19 cellular contexts compared by ENCODE assay signal in the genomic region with DNA sequence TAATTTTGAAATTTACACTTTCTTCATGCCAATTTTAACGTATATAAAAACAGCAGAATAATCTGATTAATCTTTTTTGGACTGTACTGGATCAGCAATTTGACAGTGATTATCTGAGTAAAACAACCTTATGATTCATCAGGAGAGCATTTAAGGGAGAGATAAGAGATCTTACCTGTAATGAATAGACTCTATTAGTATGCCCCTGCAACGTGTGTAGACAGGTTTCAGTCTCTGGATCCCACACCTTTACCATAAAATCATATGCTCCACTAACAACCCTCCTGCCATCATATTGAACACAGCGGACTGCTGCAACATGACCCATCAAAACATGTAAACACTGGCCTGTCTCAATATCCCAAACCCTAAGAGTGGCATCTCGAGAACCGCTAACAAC.
"Had no signal": no experiment of that assay in that cellular context is flagged by ENCODE, and none has a peak within 500 bp of the region (broad histone marks: within the 10 kb centered on the region; RNA-seq: fewer than 3 reads in every experiment).

No MANE protein-coding gene starts in this region.

- H3K4me3 Mint-ChIP-seq: activated CD4-positive, alpha-beta T cell treated with anti-CD3 and anti-CD28 coated beads, Interleukin-2, amount 10 ng/mL, durations not matched to agents 24 days and 14 days; activated naive CD8-positive, alpha-beta T cell treated with anti-CD3 and anti-CD28 coated beads for 36 hours; activated T-helper 1 cell treated with anti-CD3 and anti-CD28 coated beads, Interleukin-12 subunit alpha, Interleukin-12 subunit beta, Interleukin-2, Interleukin-4 antibody, amounts not matched to agents 30 ng/mL and 10 ng/mL and 1 ng/mL, durations not matched to agents 14 hours and 24 hours and 36 hours; naive B cell; neural progenitor cell had no signal

- ATAC-seq: left colon; lower lobe of right lung; pancreas; sciatic nerve; stimulated activated naive CD8-positive, alpha-beta T cell treated with anti-CD3 and anti-CD28 coated beads, Interleukin-15, Interleukin-2, amounts not matched to agents 100 U/mL and 50 U/mL, for 24 hours had no signal

- DNase-seq: activated CD4-positive, alpha-beta T cell treated with anti-CD3 and anti-CD28 coated beads, Interleukin-2, amount 10 ng/mL, durations not matched to agents 24 days and 14 days; activated CD4-positive, CD25-positive, alpha-beta regulatory T cell; activated naive CD8-positive, alpha-beta T cell treated with anti-CD3 and anti-CD28 coated beads for 36 hours; brain microvascular endothelial cell; cerebellar nuclear complex; effector CD8-positive, alpha-beta T cell; head of caudate nucleus; left colon; lower lobe of right lung; naive B cell; pancreas; stimulated activated naive CD8-positive, alpha-beta T cell treated with anti-CD3 and anti-CD28 coated beads, Interleukin-15, Interleukin-2, amounts not matched to agents 100 U/mL and 50 U/mL, for 24 hours had no signal

- FAIRE-seq: endothelial cell of umbilical vein, frontal cortex, pancreas, TTC549 had no signal

- H3K4me1 Mint-ChIP-seq: naive B cell, neural progenitor cell had no signal

- H3K4me1 ChIP-seq: lower lobe of right lung, neural progenitor cell, pancreas had no signal

- H3K4me3 ChIP-seq: lower lobe of right lung, neural progenitor cell, pancreas, suprapubic skin had no signal

- H3K4me2 ChIP-seq: neural progenitor cell had no signal

- H3K27me3 Mint-ChIP-seq: activated CD4-positive, alpha-beta T cell treated with anti-CD3 and anti-CD28 coated beads, Interleukin-2, amount 10 ng/mL, durations not matched to agents 24 days and 14 days; activated naive CD8-positive, alpha-beta T cell treated with anti-CD3 and anti-CD28 coated beads for 36 hours; naive B cell had no signal

- H2AFZ ChIP-seq: neural progenitor cell had no signal

- H3K9me3 Mint-ChIP-seq: naive B cell, neural progenitor cell had no signal

- H3K9me3 ChIP-seq: lower lobe of right lung, pancreas, suprapubic skin had no signal

- H3K27ac ChIP-seq: brain microvascular endothelial cell, lower lobe of right lung, neural progenitor cell, pancreas had no signal

- H3K27me3 ChIP-seq: brain microvascular endothelial cell, neural progenitor cell, pancreas, suprapubic skin had no signal

- H3K36me3 ChIP-seq: neural progenitor cell had no signal

- H3K27ac Mint-ChIP-seq: activated CD4-positive, alpha-beta T cell treated with anti-CD3 and anti-CD28 coated beads, Interleukin-2, amount 10 ng/mL, durations not matched to agents 24 days and 14 days; activated naive CD8-positive, alpha-beta T cell treated with anti-CD3 and anti-CD28 coated beads for 36 hours; activated T-helper 1 cell treated with anti-CD3 and anti-CD28 coated beads, Interleukin-12 subunit alpha, Interleukin-12 subunit beta, Interleukin-2, Interleukin-4 antibody, amounts not matched to agents 30 ng/mL and 10 ng/mL and 1 ng/mL, durations not matched to agents 14 hours and 24 hours and 36 hours; neural progenitor cell had no signal
